ENCODE assay signal across 32 cellular contexts in the genomic region with DNA sequence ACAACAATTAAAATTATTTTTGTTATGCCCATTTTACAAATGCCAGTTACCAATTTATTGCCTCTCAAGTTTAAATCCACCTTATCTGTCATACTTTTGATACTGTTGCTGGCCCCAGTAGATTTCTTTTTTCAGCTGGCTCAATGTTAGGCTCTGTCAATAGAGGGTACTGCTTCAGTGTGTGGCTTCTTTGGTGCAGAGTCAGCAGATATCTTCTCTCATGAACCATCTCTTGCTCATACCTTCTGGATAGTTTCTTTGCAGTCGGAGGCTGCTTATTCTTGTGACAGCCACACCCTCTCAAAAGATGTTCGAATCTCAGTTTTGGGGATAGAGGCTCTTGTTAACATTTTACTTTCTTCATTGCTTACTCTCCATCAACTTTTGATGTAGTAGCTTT.
"Had no signal": no experiment of that assay in that cellular context is flagged by ENCODE, and none has a peak within 500 bp of the region (broad histone marks: within the 10 kb centered on the region; RNA-seq: fewer than 3 reads in every experiment).

No MANE protein-coding gene starts in this region.

- H3K36me3 ChIP-seq: ovary, spleen, suprapubic skin, tibial artery, transverse colon, upper lobe of right lung, uterus had no signal

- ATAC-seq: naive thymus-derived CD8-positive, alpha-beta T cell; natural killer cell treated with Interleukin-12 subunit alpha and Interleukin-12 subunit beta and Interleukin-15 and Interleukin-18, amount 100 ng/mL, for 72 hours; psoas muscle; right cardiac atrium; sciatic nerve; stimulated activated memory B cell treated with anti-CD40 and anti-IgM and Interleukin-4, amounts not matched to agents 10 μg/mL and 1 μg/mL and 100 μg/mL, for 72 hours; stimulated activated naive CD8-positive, alpha-beta T cell treated with anti-CD3 and anti-CD28 coated beads, Interleukin-15, amount 100 ng/mL, for 72 hours; stimulated activated naive CD8-positive, alpha-beta T cell treated with anti-CD3 and anti-CD28 coated beads, Interleukin-15, Interleukin-2, amounts not matched to agents 100 U/mL and 50 U/mL, for 24 hours; upper lobe of right lung had no signal

- H3K27ac Mint-ChIP-seq: natural killer cell treated with Interleukin-12 subunit alpha and Interleukin-12 subunit beta and Interleukin-15 and Interleukin-18, amount 100 ng/mL, for 72 hours; nephron progenitor cell; progenitor cell of endocrine pancreas; stimulated activated memory B cell treated with anti-CD40 and anti-IgM and Interleukin-4, amounts not matched to agents 10 μg/mL and 1 μg/mL and 100 μg/mL, for 72 hours; stimulated activated naive CD8-positive, alpha-beta T cell treated with anti-CD3 and anti-CD28 coated beads, Interleukin-15, amount 100 ng/mL, for 72 hours; type B pancreatic cell had no signal

- H3K4me1 Mint-ChIP-seq: naive thymus-derived CD8-positive, alpha-beta T cell; stimulated activated memory B cell treated with anti-CD40 and anti-IgM and Interleukin-4, amounts not matched to agents 10 μg/mL and 1 μg/mL and 100 μg/mL, for 72 hours; stimulated activated naive CD8-positive, alpha-beta T cell treated with anti-CD3 and anti-CD28 coated beads, Interleukin-15, amount 100 ng/mL, for 72 hours had no signal

- H3K4me3 ChIP-seq: ovary, psoas muscle, skin epidermis, smooth muscle cell, spleen, suprapubic skin, testis, tibial artery, transverse colon, upper lobe of right lung, uterus had no signal

- H3K79me2 ChIP-seq: parathyroid adenoma had no signal

- H3K9ac ChIP-seq: parathyroid adenoma had no signal

- H3K27ac ChIP-seq: ovary, parathyroid adenoma, psoas muscle, skin epidermis, spleen, suprapubic skin, testis, tibial artery, transverse colon, upper lobe of right lung, uterus had no signal

- H3K4me3 Mint-ChIP-seq: naive thymus-derived CD8-positive, alpha-beta T cell; natural killer cell treated with Interleukin-12 subunit alpha and Interleukin-12 subunit beta and Interleukin-15 and Interleukin-18, amount 100 ng/mL, for 72 hours; nephron progenitor cell; neural crest cell; stimulated activated memory B cell treated with anti-CD40 and anti-IgM and Interleukin-4, amounts not matched to agents 10 μg/mL and 1 μg/mL and 100 μg/mL, for 72 hours; stimulated activated naive CD8-positive, alpha-beta T cell treated with anti-CD3 and anti-CD28 coated beads, Interleukin-15, amount 100 ng/mL, for 72 hours; type B pancreatic cell had no signal

- H2AFZ ChIP-seq: parathyroid adenoma had no signal

- H3K27me3 ChIP-seq: ovary, spleen, suprapubic skin, testis, tibial artery, transverse colon, upper lobe of right lung, uterus had no signal

- H3K4me2 ChIP-seq: smooth muscle cell had no signal

- H3K4me1 ChIP-seq: parathyroid adenoma, psoas muscle, spleen, suprapubic skin, testis, tibial artery, transverse colon, upper lobe of right lung, uterus had no signal

- H3K9me3 ChIP-seq: ovary, psoas muscle, suprapubic skin, testis, tibial artery, upper lobe of right lung, uterus had no signal

- H3K36me3 Mint-ChIP-seq: natural killer cell treated with Interleukin-12 subunit alpha and Interleukin-12 subunit beta and Interleukin-15 and Interleukin-18, amount 100 ng/mL, for 72 hours; stimulated activated memory B cell treated with anti-CD40 and anti-IgM and Interleukin-4, amounts not matched to agents 10 μg/mL and 1 μg/mL and 100 μg/mL, for 72 hours; type B pancreatic cell had no signal

- H3K27me3 Mint-ChIP-seq: naive thymus-derived CD8-positive, alpha-beta T cell; natural killer cell treated with Interleukin-12 subunit alpha and Interleukin-12 subunit beta and Interleukin-15 and Interleukin-18, amount 100 ng/mL, for 72 hours; progenitor cell of endocrine pancreas; stimulated activated memory B cell treated with anti-CD40 and anti-IgM and Interleukin-4, amounts not matched to agents 10 μg/mL and 1 μg/mL and 100 μg/mL, for 72 hours; stimulated activated naive CD8-positive, alpha-beta T cell treated with anti-CD3 and anti-CD28 coated beads, Interleukin-15, amount 100 ng/mL, for 72 hours; type B pancreatic cell had no signal

- DNase-seq: naive thymus-derived CD8-positive, alpha-beta T cell; nephron progenitor cell; occipital lobe; ovary; posterior cingulate gyrus; psoas muscle; right cardiac atrium; spleen; stimulated activated CD4-positive, alpha-beta T cell treated with anti-CD3 and anti-CD28 coated beads, Interleukin-12 subunit alpha, Interleukin-12 subunit beta, amount 100 ng/mL, for 4 hours; stimulated activated CD4-positive, alpha-beta T cell treated with anti-CD3 and anti-CD28 coated beads, Interleukin-1b, Interleukin-23, amount 100 ng/mL, for 48 hours; stimulated activated CD4-positive, alpha-beta T cell treated with anti-CD3 and anti-CD28 coated beads, Interleukin-4, amount 100 ng/mL, for 1 hour; stimulated activated CD4-positive, alpha-beta T cell treated with anti-CD3 and anti-CD28 coated beads, Interleukin-4, amount 100 ng/mL, for 4 hours; stimulated activated CD8-positive, alpha-beta memory T cell treated with anti-CD3 and anti-CD28 coated beads, Interleukin-4, amount 100 ng/mL, for 48 hours; stimulated activated naive CD4-positive, alpha-beta T cell; stimulated activated naive CD8-positive, alpha-beta T cell treated with anti-CD3 and anti-CD28 coated beads, Interleukin-15, amount 100 ng/mL, for 72 hours; stimulated activated naive CD8-positive, alpha-beta T cell treated with anti-CD3 and anti-CD28 coated beads, Interleukin-15, Interleukin-2, amounts not matched to agents 100 U/mL and 50 U/mL, for 24 hours; substantia nigra; testis; tibial artery; transverse colon; upper lobe of right lung; uterus had no signal
